In the genomic region with DNA sequence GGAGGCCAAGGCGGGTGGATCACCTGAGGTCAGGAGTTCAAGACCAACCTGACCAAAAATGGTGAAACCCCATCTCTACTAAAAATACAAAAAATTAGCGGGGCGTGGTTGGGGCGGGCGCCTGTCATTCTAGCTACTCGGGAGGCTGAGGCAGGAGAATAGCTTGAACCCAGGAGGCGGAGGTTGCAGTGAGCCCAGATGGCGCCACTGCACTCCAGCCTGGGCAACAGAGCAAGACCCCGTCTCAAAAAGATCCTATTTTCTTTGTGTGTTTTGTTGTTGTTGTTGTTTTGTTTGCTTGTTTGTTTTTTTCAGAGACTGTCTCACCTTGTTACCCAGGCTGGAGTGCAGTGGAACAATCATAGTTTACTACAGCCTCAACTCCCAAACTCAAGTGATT, we compare ENCODE assay signal across 1 cellular context. TPM values are rescaled to one million over a fixed set of nuclear protein-coding genes. Genes with fewer than 3 reads are reported as not detected.
"Had no signal": no experiment of that assay in that cellular context is flagged by ENCODE, and none has a peak within 500 bp of the region (broad histone marks: within the 10 kb centered on the region; RNA-seq: fewer than 3 reads in every experiment).

No MANE protein-coding gene starts in this region.

RNA-seq across cellular contexts. Expression of a gene that starts 11.5 kb away (rescaled TPM):
- polyA plus RNA-seq: neural cell had no signal
